8 cellular contexts compared by ENCODE assay signal in genomic region chr9:17810728-17811634, GRCh38.
DNase-seq lines count a peak whose midpoint lies in the region; ATAC-seq and TF ChIP-seq lines count a peak whose summit lies in the region.

No MANE protein-coding gene starts in this region.

- no peak overlapping the region for H3K27ac ChIP-seq in right atrium auricular region

- no peak overlapping the region for H3K4me3 Mint-ChIP-seq in activated T-helper 1 cell treated with anti-CD3 and anti-CD28 coated beads, Interleukin-12 subunit alpha, Interleukin-12 subunit beta, Interleukin-2, Interleukin-4 antibody, amounts not matched to agents 30 ng/mL and 10 ng/mL and 1 ng/mL, durations not matched to agents 14 hours and 24 hours and 36 hours

- peak; percentile 63 for DNase-seq in activated effector memory CD4-positive, alpha-beta T cell treated with anti-CD3 and anti-CD28 coated beads, Interleukin-2, amount 50 U/mL, for 16 hours
- no peak for DNase-seq in activated effector memory CD4-positive, alpha-beta T cell treated with Interleukin-2 at 50 U/mL for 16 hours
- DNase-seq in NCI-H345 treated with DMSO at 0.1 percent for 48 hours (lab: John Stamatoyannopoulos, UW; ENCODE audit: unreplicated experiment) (peak; percentile 50), right atrium auricular region (ENCODE audit: low spot score) (no peak), skeletal muscle cell (ENCODE audit: low read depth) (peak; percentile 9)
- DNase-seq in activated T-helper 1 cell treated with anti-CD3 and anti-CD28 coated beads, Interleukin-12 subunit alpha, Interleukin-12 subunit beta, Interleukin-2, Interleukin-4 antibody, amounts not matched to agents 30 ng/mL and 10 ng/mL and 1 ng/mL, durations not matched to agents 14 hours and 24 hours and 36 hours (ENCODE audit: low spot score) = peak; percentile 9

- H3K27me3 ChIP-seq in right atrium auricular region = no peaks in the 10 kb centered on the region

- H3K9me3 Mint-ChIP-seq in activated T-helper 1 cell treated with anti-CD3 and anti-CD28 coated beads, Interleukin-12 subunit alpha, Interleukin-12 subunit beta, Interleukin-2, Interleukin-4 antibody, amounts not matched to agents 30 ng/mL and 10 ng/mL and 1 ng/mL, durations not matched to agents 14 hours and 24 hours and 36 hours = no peaks in the 10 kb centered on the region

- H3K4me3 ChIP-seq in right atrium auricular region (no peak overlapping the region), skeletal muscle cell (ENCODE audit: low read depth, low read length) (no peak overlapping the region)

- TF ChIP-seq CTCF in right atrium auricular region (IDR thresholded peaks at IDR 0.05) = peak; percentile 79 to 92

- intact Hi-C loops in activated T-helper 1 cell treated with anti-CD3 and anti-CD28 coated beads, Interleukin-12 subunit alpha, Interleukin-12 subunit beta, Interleukin-2, Interleukin-4 antibody, amounts not matched to agents 30 ng/mL and 10 ng/mL and 1 ng/mL, durations not matched to agents 14 hours and 24 hours and 36 hours (cut with micrococcal nuclease) = loop anchor here (1.0 to 5.0 kb wide), 3 partner anchors 402 to 1216 kb away; no protein-coding TSS in a partner anchor

- no peaks in the 10 kb centered on the region for H3K9me3 ChIP-seq in right atrium auricular region

- no peaks in the 10 kb centered on the region for H3K36me3 Mint-ChIP-seq in activated T-helper 1 cell treated with anti-CD3 and anti-CD28 coated beads, Interleukin-12 subunit alpha, Interleukin-12 subunit beta, Interleukin-2, Interleukin-4 antibody, amounts not matched to agents 30 ng/mL and 10 ng/mL and 1 ng/mL, durations not matched to agents 14 hours and 24 hours and 36 hours (ENCODE audit: low read depth)

- no peaks in the 10 kb centered on the region for H3K27me3 Mint-ChIP-seq in activated T-helper 1 cell treated with anti-CD3 and anti-CD28 coated beads, Interleukin-12 subunit alpha, Interleukin-12 subunit beta, Interleukin-2, Interleukin-4 antibody, amounts not matched to agents 30 ng/mL and 10 ng/mL and 1 ng/mL, durations not matched to agents 14 hours and 24 hours and 36 hours (ENCODE audit: insufficient read depth)

- ATAC-seq in HG03060 (IDR thresholded peaks at IDR 0.05; ENCODE audit: low read depth, unreplicated experiment) = peak; percentile 54
- no peak for ATAC-seq in HG03135 (IDR thresholded peaks at IDR 0.05; ENCODE audit: unreplicated experiment)

- no peaks in the 10 kb centered on the region for H3K36me3 ChIP-seq in right atrium auricular region

- H3K4me1 Mint-ChIP-seq in activated T-helper 1 cell treated with anti-CD3 and anti-CD28 coated beads, Interleukin-12 subunit alpha, Interleukin-12 subunit beta, Interleukin-2, Interleukin-4 antibody, amounts not matched to agents 30 ng/mL and 10 ng/mL and 1 ng/mL, durations not matched to agents 14 hours and 24 hours and 36 hours (ENCODE audit: low read depth) = no peaks in the 10 kb centered on the region

- no peak overlapping the region for H3K27ac Mint-ChIP-seq in activated T-helper 1 cell treated with anti-CD3 and anti-CD28 coated beads, Interleukin-12 subunit alpha, Interleukin-12 subunit beta, Interleukin-2, Interleukin-4 antibody, amounts not matched to agents 30 ng/mL and 10 ng/mL and 1 ng/mL, durations not matched to agents 14 hours and 24 hours and 36 hours

- no peaks in the 10 kb centered on the region for H3K4me1 ChIP-seq in right atrium auricular region

Comparison
In these comparisons a context has a peak if more than half of its experiments do, and no peak if none do; other contexts are left out.
1. DNase-seq: peak in activated effector memory CD4-positive, alpha-beta T cell treated with anti-CD3 and anti-CD28 coated beads, Interleukin-2, amount 50 U/mL, for 16 hours (single experiment), NCI-H345 treated with DMSO at 0.1 percent for 48 hours (single experiment), activated T-helper 1 cell treated with anti-CD3 and anti-CD28 coated beads, Interleukin-12 subunit alpha, Interleukin-12 subunit beta, Interleukin-2, Interleukin-4 antibody, amounts not matched to agents 30 ng/mL and 10 ng/mL and 1 ng/mL, durations not matched to agents 14 hours and 24 hours and 36 hours (single experiment) and skeletal muscle cell (single experiment); none in activated effector memory CD4-positive, alpha-beta T cell treated with Interleukin-2 at 50 U/mL for 16 hours (single experiment) and right atrium auricular region (single experiment).